Comparison of ENCODE assay signal across 17 cellular contexts in the genomic region with DNA sequence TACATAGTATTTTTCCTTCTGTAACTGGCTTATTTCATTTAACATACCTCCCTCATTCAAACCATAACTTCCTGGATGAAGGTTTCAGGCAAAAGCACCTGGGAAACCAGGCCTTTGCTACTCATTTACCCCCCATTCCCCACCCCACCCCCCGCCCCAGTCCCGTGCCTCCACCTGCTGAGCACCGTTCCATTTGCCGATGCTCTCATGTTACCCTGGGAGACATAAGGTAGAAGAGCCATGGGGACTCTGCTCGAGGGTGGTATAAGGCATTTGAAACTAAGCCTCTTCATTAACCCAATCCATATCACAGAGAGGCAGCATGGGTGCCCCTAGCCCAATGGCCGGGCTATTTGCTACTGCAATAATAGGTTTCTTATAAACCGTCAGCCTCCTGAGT.
"Had no signal": no experiment of that assay in that cellular context is flagged by ENCODE, and none has a peak within 500 bp of the region (broad histone marks: within the 10 kb centered on the region; RNA-seq: fewer than 3 reads in every experiment).

No MANE protein-coding gene starts in this region.

- H3K27me3 ChIP-seq: ascending aorta, colonic mucosa, tibial artery, uterus had no signal

- H3K9me3 ChIP-seq: ascending aorta, colonic mucosa, prostate gland, tibial artery, uterus had no signal

- H3K4me1 ChIP-seq: ascending aorta, colonic mucosa, prostate gland, tibial artery, uterus had no signal

- H3K36me3 ChIP-seq: prostate gland, uterus had no signal

- DNase-seq: activated CD4-positive, alpha-beta T cell treated with anti-CD3 and anti-CD28 coated beads for 1 hour; activated CD4-positive, alpha-beta T cell treated with anti-CD3 and anti-CD28 coated beads, Interleukin-2, amount 50 U/mL, for 48 hours; activated gamma-delta T cell; colonic mucosa; erythroblast; foreskin melanocyte; glutamatergic neuron; mesenchymal stem cell; naive thymus-derived CD4-positive, alpha-beta T cell; right cardiac atrium; stimulated activated CD4-positive, alpha-beta T cell treated with anti-CD3 and anti-CD28 coated beads, Interleukin-2, amount 100 ng/mL, for 24 hours; stimulated activated naive CD4-positive, alpha-beta T cell treated with Interleukin-2 at 50 U/mL for 16 hours; tibial artery; uterus had no signal

- ATAC-seq: naive thymus-derived CD4-positive, alpha-beta T cell; right cardiac atrium had no signal

- H3K4me3 ChIP-seq: ascending aorta, colonic mucosa, prostate gland, tibial artery, uterus had no signal

- H3K27ac ChIP-seq: ascending aorta, colonic mucosa, prostate gland, tibial artery, uterus, VCaP had no signal
